In genomic region chr6:41073968-41074691, GRCh38 we compare ENCODE assay signal across 6 cellular contexts.
A peak's percentile ranks its signal among the peaks of the same experiment; 100 is the strongest.
DNase-seq lines count a peak whose midpoint lies in the region.

No MANE protein-coding gene starts in this region.

- DNase-seq in HCEC 1CT (peak; percentile 16), SW480 (ENCODE audit: low spot score) (peak; percentile 33), inferior parietal cortex (ENCODE audit: extremely low spot score) (peak; percentile 26), HK-2 (ENCODE audit: unreplicated experiment) (no peak), NOMO-1 (lab: John Stamatoyannopoulos, UW; ENCODE audit: unreplicated experiment in 2 of 2) (no peak), T-helper 9 cell (no peak)

Comparison
In these comparisons a context has a peak if more than half of its experiments do, and no peak if none do; other contexts are left out.
1. DNase-seq: peak in HCEC 1CT (single experiment), SW480 (single experiment) and inferior parietal cortex (single experiment); none in HK-2 (single experiment), NOMO-1 (0 of 2) and T-helper 9 cell (single experiment).